1 cellular context compared by ENCODE assay signal in genomic region chr15:82960766-82961165, GRCh38.
TF ChIP-seq lines count a peak whose summit lies in the region.

No MANE protein-coding gene starts in this region.

TF ChIP-seq in HepG2, 621 proteins besides CTCF, POLR2A, EP300 and RAD21:
- TF ChIP-seq ZNF331 (CRISPR knock-in tag; IDR thresholded peaks at IDR 0.05) (no peak), NONO (IDR thresholded peaks at IDR 0.05) (no peak), NONO (CRISPR knock-in tag; conservative IDR thresholded peaks at IDR 0.05) (no peak), ZNF816 (CRISPR knock-in tag; IDR thresholded peaks at IDR 0.05; ENCODE audit: borderline replicate concordance) (no peak)
TF ChIP-seq in HepG2: peak in this region for 0.
